In genomic region chr13:33917135-33917534, GRCh38 we compare ENCODE assay signal across 18 cellular contexts.
"Had no signal": no experiment of that assay in that cellular context is flagged by ENCODE, and none has a peak within 500 bp of the region (broad histone marks: within the 10 kb centered on the region; RNA-seq: fewer than 3 reads in every experiment).

No MANE protein-coding gene starts in this region.

- H3K27ac ChIP-seq: colonic mucosa, foreskin keratinocyte, hepatocyte, skin epidermis, suprapubic skin, thyroid gland had no signal

- H3K36me3 ChIP-seq: colonic mucosa, suprapubic skin, thyroid gland had no signal

- H3K4me1 ChIP-seq: colonic mucosa, foreskin keratinocyte, suprapubic skin, thyroid gland had no signal

- H2AFZ ChIP-seq: hepatocyte had no signal

- H3K4me2 ChIP-seq: hepatocyte had no signal

- DNase-seq: colonic mucosa; dermis blood vessel endothelial cell; effector CD4-positive, alpha-beta T cell; endodermal cell; erythroblast; foreskin keratinocyte; head of caudate nucleus; kidney; left colon; mesendoderm; naive B cell; stimulated activated CD4-positive, alpha-beta T cell treated with anti-CD3 and anti-CD28 coated beads, Interleukin-12 subunit alpha, Interleukin-12 subunit beta, amount 100 ng/mL, for 4 hours; stimulated activated naive CD4-positive, alpha-beta T cell treated with Interleukin-2 at 50 U/mL for 16 hours; thyroid gland had no signal

- H3K79me2 ChIP-seq: hepatocyte had no signal

- ATAC-seq: foreskin keratinocyte, left colon, sciatic nerve had no signal

- H3K4me3 ChIP-seq: colonic mucosa, hepatocyte, skin epidermis, suprapubic skin, thyroid gland had no signal

- H3K27me3 ChIP-seq: colonic mucosa, foreskin keratinocyte, hepatocyte, suprapubic skin, thyroid gland had no signal

- H3K9me3 ChIP-seq: colonic mucosa, suprapubic skin, thyroid gland had no signal
